In genomic region chr6:154732824-154733609, GRCh38 we compare ENCODE assay signal across 1 cellular context.
TF ChIP-seq lines count a peak whose summit lies in the region.

TSS of gene SCAF8 (plus strand) at chr6:154733416. CDS start at chr6:154733901, 485 bp downstream.

TF ChIP-seq in SK-N-SH, 30 proteins besides CTCF, POLR2A, EP300 and RAD21 (continued from another document):
- TF ChIP-seq PBX3 (IDR thresholded peaks at IDR 0.05), result peak; percentile 7; the same call in 1 of the 2 replicates
- peak; percentile 58; the same call in 1 of the 2 replicates for TF ChIP-seq MXI1 (IDR thresholded peaks at IDR 0.05; ENCODE audit: low read depth, low read length)
- TF ChIP-seq ZBTB33 (IDR thresholded peaks at IDR 0.05; ENCODE audit: borderline replicate concordance, low read depth), result no peak
- TF ChIP-seq TCF12 (IDR thresholded peaks at IDR 0.05), result no peak
- no peak for TF ChIP-seq RCOR1 (IDR thresholded peaks at IDR 0.05; ENCODE audit: low read length)
- peak; percentile 68 for TF ChIP-seq POLR2AphosphoS5 (IDR thresholded peaks at IDR 0.05; ENCODE audit: low read depth, low read length)
- TF ChIP-seq REST (IDR thresholded peaks at IDR 0.05; ENCODE audit: low read depth, low read length), result 0 out of 2 replicates have a peak, but pooled peaks have one; percentile 17
- no peak for TF ChIP-seq FOSL2 (IDR thresholded peaks at IDR 0.05; ENCODE audit: borderline replicate concordance, low read depth)
- no peak for TF ChIP-seq IRF3 (IDR thresholded peaks at IDR 0.05; ENCODE audit: low read depth, low read length)
- TF ChIP-seq JUND (IDR thresholded peaks at IDR 0.05), result no peak
- no peak for TF ChIP-seq MEF2A (IDR thresholded peaks at IDR 0.05; ENCODE audit: borderline replicate concordance, low read depth)
